Comparison of ENCODE assay signal across 9 cellular contexts in genomic region chr1:74468982-74469603, GRCh38. TPM values are rescaled to one million over a fixed set of nuclear protein-coding genes. Genes with fewer than 3 reads are reported as not detected.
DNase-seq lines count a peak whose midpoint lies in the region; ATAC-seq and TF ChIP-seq lines count a peak whose summit lies in the region.
"Had no signal": no experiment of that assay in that cellular context is flagged by ENCODE, and none has a peak within 500 bp of the region (broad histone marks: within the 10 kb centered on the region; RNA-seq: fewer than 3 reads in every experiment).

No MANE protein-coding gene starts in this region.

- ATAC-seq in HG02970 (IDR thresholded peaks at IDR 0.05; ENCODE audit: low FRiP score, unreplicated experiment): no peak

- 7 to 13% methylated on average over 2 of the region's 2 CpGs for WGBS in sigmoid colon, 2 donors

- DNase-seq in NCI-H2196 (lab: John Stamatoyannopoulos, UW; ENCODE audit: unreplicated experiment) (peak; percentile 22), NCI-H2196 treated with DMSO at 0.1 percent for 48 hours (lab: John Stamatoyannopoulos, UW; ENCODE audit: unreplicated experiment) (no peak), LoVo (ENCODE audit: low spot score) (peak; percentile 50), SK-N-MC (ENCODE audit: low read depth, low spot score) (peak; percentile 68), foreskin fibroblast (peak; percentile 6 to 38), sigmoid colon (no peak), GDM1 (lab: John Stamatoyannopoulos, UW) (no peak)

- H3K9me3 ChIP-seq in SK-N-MC (ENCODE audit: low read depth, low read length): no peaks in the 10 kb centered on the region
- no peaks in the 10 kb centered on the region for H3K9me3 ChIP-seq in sigmoid colon

- intact Hi-C loops in sigmoid colon (cut with DNase I): no loop called here

- H3K4me1 ChIP-seq in sigmoid colon: peaks cover 0 to 3% (median 0%) of the 10 kb centered on the region in 4 donors
- H3K4me1 ChIP-seq: BLaER1 treated with 17β-estradiol and CSF1 and Interleukin-3, amounts not matched to agents 10 nM and 100 nM had no signal

- H3K4me3 ChIP-seq in SK-N-MC: no peak overlapping the region
- no peak overlapping the region for H3K4me3 ChIP-seq in foreskin fibroblast (ENCODE audit: low read depth in 1 of 2, low read length in 2 of 2)
- no peak overlapping the region for H3K4me3 ChIP-seq in sigmoid colon
- H3K4me3 ChIP-seq: BLaER1 treated with 17β-estradiol and CSF1 and Interleukin-3, amounts not matched to agents 10 nM and 100 nM had no signal

- H3K27ac ChIP-seq in SK-N-MC (no peak overlapping the region), sigmoid colon (no peak overlapping the region)
- H3K27ac ChIP-seq: BLaER1 treated with 17β-estradiol and CSF1 and Interleukin-3, amounts not matched to agents 10 nM and 100 nM had no signal

- no peak for TF ChIP-seq POLR2A in sigmoid colon (IDR thresholded peaks at IDR 0.05)

- H3K9ac ChIP-seq in SK-N-MC (ENCODE audit: insufficient read length): no peak overlapping the region
- H3K9ac ChIP-seq: BLaER1 treated with 17β-estradiol and CSF1 and Interleukin-3, amounts not matched to agents 10 nM and 100 nM had no signal

- TF ChIP-seq CTCF in foreskin fibroblast (IDR thresholded peaks at IDR 0.05; ENCODE audit: low read depth, low read length) (peak; percentile 47), sigmoid colon (IDR thresholded peaks at IDR 0.05) (peak in 3 of 4 experiments; percentile 28 to 62 (median 30))

- H3K36me3 ChIP-seq in SK-N-MC (ENCODE audit: insufficient read depth, low read length) (no peaks in the 10 kb centered on the region), sigmoid colon (no peaks in the 10 kb centered on the region)
- H3K36me3 ChIP-seq: BLaER1 treated with 17β-estradiol and CSF1 and Interleukin-3, amounts not matched to agents 10 nM and 100 nM had no signal

- TF ChIP-seq EP300 in sigmoid colon (IDR thresholded peaks at IDR 0.05): no peak

- H3K27me3 ChIP-seq in sigmoid colon: no peaks in the 10 kb centered on the region
- H3K27me3 ChIP-seq: BLaER1 treated with 17β-estradiol and CSF1 and Interleukin-3, amounts not matched to agents 10 nM and 100 nM had no signal

RNA-seq across cellular contexts. Expression of gene LRRC53, which starts 43.3 kb away (rescaled TPM):
- total RNA-seq in sigmoid colon: not detected
- polyA plus RNA-seq in sigmoid colon: not detected

Comparison
In these comparisons a context has a peak if more than half of its experiments do, and no peak if none do; other contexts are left out.
1. DNase-seq: peak in NCI-H2196 (single experiment), LoVo (single experiment), SK-N-MC (single experiment) and foreskin fibroblast (2 of 2); none in NCI-H2196 treated with DMSO at 0.1 percent for 48 hours (single experiment), sigmoid colon (single experiment) and GDM1 (single experiment).